ENCODE assay signal across 1 cellular context in the genomic region with DNA sequence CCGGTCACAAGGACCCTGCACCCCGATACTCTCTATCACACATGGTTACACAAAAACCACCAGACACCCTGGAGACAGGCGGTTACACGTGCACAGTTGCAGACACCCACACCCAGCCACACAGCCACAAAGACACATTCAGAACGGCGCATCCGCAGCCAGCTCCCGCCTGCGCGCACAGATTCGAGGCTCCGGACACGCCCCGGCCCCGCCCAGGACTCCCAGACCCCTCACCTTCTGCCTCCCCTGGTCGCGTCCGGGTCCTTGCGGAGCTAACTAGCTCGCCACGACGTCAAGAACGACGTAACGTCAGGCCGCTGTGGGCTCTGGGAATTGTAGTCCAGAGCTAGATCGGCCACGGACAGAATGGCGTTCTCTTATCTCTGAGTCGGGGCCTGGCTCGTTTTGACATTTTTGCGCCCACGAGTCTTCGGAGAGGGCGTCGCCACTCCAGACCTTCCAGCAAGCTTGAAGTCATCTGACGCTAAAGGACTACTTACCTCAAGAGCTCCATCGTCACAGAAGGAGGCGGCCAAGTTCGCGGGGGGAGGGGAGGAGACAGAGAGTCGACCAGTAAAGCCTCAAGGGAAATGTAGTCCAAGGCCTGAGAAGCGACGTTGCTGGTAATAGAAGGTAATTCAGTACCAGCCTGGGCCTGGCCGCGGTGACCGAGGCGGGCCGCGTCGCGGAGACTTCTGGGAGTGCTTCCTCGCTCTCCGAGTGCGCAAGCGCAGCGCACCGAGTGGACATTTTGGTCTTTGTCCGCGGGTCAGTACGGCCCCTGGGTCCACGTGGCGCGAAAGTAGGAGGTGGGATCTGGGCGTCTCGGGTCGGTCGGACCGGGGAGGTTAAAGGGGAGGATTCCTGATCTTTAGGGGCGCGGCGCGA.
TF ChIP-seq lines count a peak whose summit lies in the region.

A gene (plus strand): TSS at position 719 of the 888 bp plus-strand sequence. CDS start 21,335 bp downstream, outside the sequence.
A gene (minus strand): TSS at position 278 of the 888 bp plus-strand sequence. CDS start 12,680 bp downstream, outside the sequence.

TF ChIP-seq in K562, 482 proteins besides CTCF, POLR2A, EP300 and RAD21 (continued from another document and continues in another):
- TF ChIP-seq DPF2 (IDR thresholded peaks at IDR 0.05) = 0 out of 2 replicates have a peak, but pooled peaks have one; percentile 30
- TF ChIP-seq MECOM (CRISPR knock-in tag; IDR thresholded peaks at IDR 0.05) = no peak
- no peak for TF ChIP-seq FIP1L1 (IDR thresholded peaks at IDR 0.05; ENCODE audit: low read depth, low read length, poor library complexity, severe bottlenecking)
- TF ChIP-seq, protein P1, sequence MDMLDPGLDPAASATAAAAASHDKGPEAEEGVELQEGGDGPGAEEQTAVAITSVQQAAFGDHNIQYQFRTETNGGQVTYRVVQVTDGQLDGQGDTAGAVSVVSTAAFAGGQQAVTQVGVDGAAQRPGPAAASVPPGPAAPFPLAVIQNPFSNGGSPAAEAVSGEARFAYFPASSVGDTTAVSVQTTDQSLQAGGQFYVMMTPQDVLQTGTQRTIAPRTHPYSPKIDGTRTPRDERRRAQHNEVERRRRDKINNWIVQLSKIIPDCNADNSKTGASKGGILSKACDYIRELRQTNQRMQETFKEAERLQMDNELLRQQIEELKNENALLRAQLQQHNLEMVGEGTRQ (CRISPR knock-in tag; IDR thresholded peaks at IDR 0.05) = peak; percentile 58
- TF ChIP-seq ZNF134 (CRISPR knock-in tag; conservative IDR thresholded peaks at IDR 0.05) = no peak
- no peak for TF ChIP-seq HDAC8 (tag; IDR thresholded peaks at IDR 0.05)
- peak; percentile 19 for TF ChIP-seq HMGN3 (IDR thresholded peaks at IDR 0.05; ENCODE audit: borderline replicate concordance, extremely low read depth, insufficient read length, low read depth, low read length)
- no peak for TF ChIP-seq ZNF431 (CRISPR knock-in tag; IDR thresholded peaks at IDR 0.05)
- no peak for TF ChIP-seq STAT5A (IDR thresholded peaks at IDR 0.05; ENCODE audit: borderline replicate concordance, low read length)
- TF ChIP-seq SETDB1 (IDR thresholded peaks at IDR 0.05; ENCODE audit: low read length) = no peak
- TF ChIP-seq MTA1 (IDR thresholded peaks at IDR 0.05; ENCODE audit: borderline replicate concordance) = peak; percentile 73
- no peak for TF ChIP-seq ZNF586 (CRISPR knock-in tag; conservative IDR thresholded peaks at IDR 0.05)
- TF ChIP-seq, protein P2, sequence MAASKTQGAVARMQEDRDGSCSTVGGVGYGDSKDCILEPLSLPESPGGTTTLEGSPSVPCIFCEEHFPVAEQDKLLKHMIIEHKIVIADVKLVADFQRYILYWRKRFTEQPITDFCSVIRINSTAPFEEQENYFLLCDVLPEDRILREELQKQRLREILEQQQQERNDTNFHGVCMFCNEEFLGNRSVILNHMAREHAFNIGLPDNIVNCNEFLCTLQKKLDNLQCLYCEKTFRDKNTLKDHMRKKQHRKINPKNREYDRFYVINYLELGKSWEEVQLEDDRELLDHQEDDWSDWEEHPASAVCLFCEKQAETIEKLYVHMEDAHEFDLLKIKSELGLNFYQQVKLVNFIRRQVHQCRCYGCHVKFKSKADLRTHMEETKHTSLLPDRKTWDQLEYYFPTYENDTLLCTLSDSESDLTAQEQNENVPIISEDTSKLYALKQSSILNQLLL (CRISPR knock-in tag; IDR thresholded peaks at IDR 0.05; ENCODE audit: borderline replicate concordance) = no peak
- TF ChIP-seq, protein P3, sequence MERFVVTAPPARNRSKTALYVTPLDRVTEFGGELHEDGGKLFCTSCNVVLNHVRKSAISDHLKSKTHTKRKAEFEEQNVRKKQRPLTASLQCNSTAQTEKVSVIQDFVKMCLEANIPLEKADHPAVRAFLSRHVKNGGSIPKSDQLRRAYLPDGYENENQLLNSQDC (CRISPR knock-in tag; IDR thresholded peaks at IDR 0.05) = no peak
- no peak for TF ChIP-seq SRSF1 (IDR thresholded peaks at IDR 0.05; ENCODE audit: low read depth, low read length)
- TF ChIP-seq, protein P4, sequence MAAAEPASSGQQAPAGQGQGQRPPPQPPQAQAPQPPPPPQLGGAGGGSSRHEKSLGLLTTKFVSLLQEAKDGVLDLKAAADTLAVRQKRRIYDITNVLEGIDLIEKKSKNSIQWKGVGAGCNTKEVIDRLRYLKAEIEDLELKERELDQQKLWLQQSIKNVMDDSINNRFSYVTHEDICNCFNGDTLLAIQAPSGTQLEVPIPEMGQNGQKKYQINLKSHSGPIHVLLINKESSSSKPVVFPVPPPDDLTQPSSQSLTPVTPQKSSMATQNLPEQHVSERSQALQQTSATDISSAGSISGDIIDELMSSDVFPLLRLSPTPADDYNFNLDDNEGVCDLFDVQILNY (CRISPR knock-in tag; IDR thresholded peaks at IDR 0.05) = 0 out of 2 replicates have a peak, but pooled peaks have one; percentile 50
- no peak for TF ChIP-seq KAT8 (IDR thresholded peaks at IDR 0.05; ENCODE audit: low read depth)
- TF ChIP-seq, protein P5, sequence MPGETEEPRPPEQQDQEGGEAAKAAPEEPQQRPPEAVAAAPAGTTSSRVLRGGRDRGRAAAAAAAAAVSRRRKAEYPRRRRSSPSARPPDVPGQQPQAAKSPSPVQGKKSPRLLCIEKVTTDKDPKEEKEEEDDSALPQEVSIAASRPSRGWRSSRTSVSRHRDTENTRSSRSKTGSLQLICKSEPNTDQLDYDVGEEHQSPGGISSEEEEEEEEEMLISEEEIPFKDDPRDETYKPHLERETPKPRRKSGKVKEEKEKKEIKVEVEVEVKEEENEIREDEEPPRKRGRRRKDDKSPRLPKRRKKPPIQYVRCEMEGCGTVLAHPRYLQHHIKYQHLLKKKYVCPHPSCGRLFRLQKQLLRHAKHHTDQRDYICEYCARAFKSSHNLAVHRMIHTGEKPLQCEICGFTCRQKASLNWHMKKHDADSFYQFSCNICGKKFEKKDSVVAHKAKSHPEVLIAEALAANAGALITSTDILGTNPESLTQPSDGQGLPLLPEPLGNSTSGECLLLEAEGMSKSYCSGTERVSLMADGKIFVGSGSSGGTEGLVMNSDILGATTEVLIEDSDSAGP (CRISPR knock-in tag; IDR thresholded peaks at IDR 0.05) = 0 out of 2 replicates have a peak, but pooled peaks have one; percentile 26
- TF ChIP-seq TEAD2 (tag; IDR thresholded peaks at IDR 0.05) = no peak
- TF ChIP-seq HMG20A (CRISPR knock-in tag; conservative IDR thresholded peaks at IDR 0.05) = no peak
- TF ChIP-seq TEAD4 (IDR thresholded peaks at IDR 0.05; ENCODE audit: low read length) = no peak
- TF ChIP-seq TEAD4 (CRISPR knock-in tag; IDR thresholded peaks at IDR 0.05; ENCODE audit: borderline replicate concordance) = no peak
- TF ChIP-seq STAG1 (CRISPR knock-in tag; IDR thresholded peaks at IDR 0.05; ENCODE audit: borderline replicate concordance) = no peak
- peak; percentile 84 for TF ChIP-seq TBP (optimal IDR thresholded peaks at IDR 0.05; ENCODE audit: low read depth, low read length)
- no peak for TF ChIP-seq GATAD2B (IDR thresholded peaks at IDR 0.05; ENCODE audit: borderline replicate concordance)
- TF ChIP-seq, protein P6, sequence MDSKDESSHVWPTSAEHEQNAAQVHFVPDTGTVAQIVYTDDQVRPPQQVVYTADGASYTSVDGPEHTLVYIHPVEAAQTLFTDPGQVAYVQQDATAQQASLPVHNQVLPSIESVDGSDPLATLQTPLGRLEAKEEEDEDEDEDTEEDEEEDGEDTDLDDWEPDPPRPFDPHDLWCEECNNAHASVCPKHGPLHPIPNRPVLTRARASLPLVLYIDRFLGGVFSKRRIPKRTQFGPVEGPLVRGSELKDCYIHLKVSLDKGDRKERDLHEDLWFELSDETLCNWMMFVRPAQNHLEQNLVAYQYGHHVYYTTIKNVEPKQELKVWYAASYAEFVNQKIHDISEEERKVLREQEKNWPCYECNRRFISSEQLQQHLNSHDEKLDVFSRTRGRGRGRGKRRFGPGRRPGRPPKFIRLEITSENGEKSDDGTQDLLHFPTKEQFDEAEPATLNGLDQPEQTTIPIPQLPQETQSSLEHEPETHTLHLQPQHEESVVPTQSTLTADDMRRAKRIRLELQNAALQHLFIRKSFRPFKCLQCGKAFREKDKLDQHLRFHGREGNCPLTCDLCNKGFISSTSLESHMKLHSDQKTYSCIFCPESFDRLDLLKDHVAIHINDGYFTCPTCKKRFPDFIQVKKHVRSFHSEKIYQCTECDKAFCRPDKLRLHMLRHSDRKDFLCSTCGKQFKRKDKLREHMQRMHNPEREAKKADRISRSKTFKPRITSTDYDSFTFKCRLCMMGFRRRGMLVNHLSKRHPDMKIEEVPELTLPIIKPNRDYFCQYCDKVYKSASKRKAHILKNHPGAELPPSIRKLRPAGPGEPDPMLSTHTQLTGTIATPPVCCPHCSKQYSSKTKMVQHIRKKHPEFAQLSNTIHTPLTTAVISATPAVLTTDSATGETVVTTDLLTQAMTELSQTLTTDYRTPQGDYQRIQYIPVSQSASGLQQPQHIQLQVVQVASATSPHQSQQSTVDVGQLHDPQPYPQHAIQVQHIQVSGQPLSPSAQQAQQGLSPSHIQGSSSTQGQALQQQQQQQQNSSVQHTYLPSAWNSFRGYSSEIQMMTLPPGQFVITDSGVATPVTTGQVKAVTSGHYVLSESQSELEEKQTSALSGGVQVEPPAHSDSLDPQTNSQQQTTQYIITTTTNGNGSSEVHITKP (IDR thresholded peaks at IDR 0.05; ENCODE audit: partially characterized antibody) = peak; percentile 90
- no peak; a peak in 2 of 4 replicates for TF ChIP-seq SRF (CRISPR knock-in tag; IDR thresholded peaks at IDR 0.05)
- TF ChIP-seq, protein P7, sequence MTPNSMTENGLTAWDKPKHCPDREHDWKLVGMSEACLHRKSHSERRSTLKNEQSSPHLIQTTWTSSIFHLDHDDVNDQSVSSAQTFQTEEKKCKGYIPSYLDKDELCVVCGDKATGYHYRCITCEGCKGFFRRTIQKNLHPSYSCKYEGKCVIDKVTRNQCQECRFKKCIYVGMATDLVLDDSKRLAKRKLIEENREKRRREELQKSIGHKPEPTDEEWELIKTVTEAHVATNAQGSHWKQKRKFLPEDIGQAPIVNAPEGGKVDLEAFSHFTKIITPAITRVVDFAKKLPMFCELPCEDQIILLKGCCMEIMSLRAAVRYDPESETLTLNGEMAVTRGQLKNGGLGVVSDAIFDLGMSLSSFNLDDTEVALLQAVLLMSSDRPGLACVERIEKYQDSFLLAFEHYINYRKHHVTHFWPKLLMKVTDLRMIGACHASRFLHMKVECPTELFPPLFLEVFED (CRISPR knock-in tag; conservative IDR thresholded peaks at IDR 0.05) = no peak
- no peak for TF ChIP-seq NFIX (CRISPR knock-in tag; IDR thresholded peaks at IDR 0.05; ENCODE audit: low read depth)
- no peak for TF ChIP-seq STAT5B (CRISPR knock-in tag; IDR thresholded peaks at IDR 0.05)
- no peak for TF ChIP-seq RNF2 (IDR thresholded peaks at IDR 0.05)
- TF ChIP-seq MED1 (CRISPR knock-in tag; IDR thresholded peaks at IDR 0.05; ENCODE audit: borderline replicate concordance) = no peak
- no peak for TF ChIP-seq CREBBP (IDR thresholded peaks at IDR 0.05; ENCODE audit: low read depth, low read length)
- TF ChIP-seq CREB1 (IDR thresholded peaks at IDR 0.05) = peak; percentile 94
- peak; percentile 93 for TF ChIP-seq CREB1 (CRISPR knock-in tag; IDR thresholded peaks at IDR 0.05)
- TF ChIP-seq DMBX1 (CRISPR knock-in tag; IDR thresholded peaks at IDR 0.05; ENCODE audit: borderline replicate concordance) = no peak; the same call in 1 of the 2 replicates
- TF ChIP-seq, protein P8, sequence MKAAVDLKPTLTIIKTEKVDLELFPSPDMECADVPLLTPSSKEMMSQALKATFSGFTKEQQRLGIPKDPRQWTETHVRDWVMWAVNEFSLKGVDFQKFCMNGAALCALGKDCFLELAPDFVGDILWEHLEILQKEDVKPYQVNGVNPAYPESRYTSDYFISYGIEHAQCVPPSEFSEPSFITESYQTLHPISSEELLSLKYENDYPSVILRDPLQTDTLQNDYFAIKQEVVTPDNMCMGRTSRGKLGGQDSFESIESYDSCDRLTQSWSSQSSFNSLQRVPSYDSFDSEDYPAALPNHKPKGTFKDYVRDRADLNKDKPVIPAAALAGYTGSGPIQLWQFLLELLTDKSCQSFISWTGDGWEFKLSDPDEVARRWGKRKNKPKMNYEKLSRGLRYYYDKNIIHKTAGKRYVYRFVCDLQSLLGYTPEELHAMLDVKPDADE (conservative IDR thresholded peaks at IDR 0.05; ENCODE audit: control insufficient read depth, low read depth, low read length) = peak; percentile 87
- TF ChIP-seq, protein P9, sequence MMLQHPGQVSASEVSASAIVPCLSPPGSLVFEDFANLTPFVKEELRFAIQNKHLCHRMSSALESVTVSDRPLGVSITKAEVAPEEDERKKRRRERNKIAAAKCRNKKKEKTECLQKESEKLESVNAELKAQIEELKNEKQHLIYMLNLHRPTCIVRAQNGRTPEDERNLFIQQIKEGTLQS (IDR thresholded peaks at IDR 0.05) = no peak; the same call in 1 of the 2 replicates
- TF ChIP-seq, protein P9 (CRISPR knock-in tag; conservative IDR thresholded peaks at IDR 0.05) = no peak
- TF ChIP-seq SMARCE1 (IDR thresholded peaks at IDR 0.05) = no peak
- no peak for TF ChIP-seq PHTF2 (CRISPR knock-in tag; IDR thresholded peaks at IDR 0.05)
- TF ChIP-seq ARNT (IDR thresholded peaks at IDR 0.05) = no peak; a peak in 1 of 4 replicates
- TF ChIP-seq ZKSCAN3 (CRISPR knock-in tag; IDR thresholded peaks at IDR 0.05) = no peak
- no peak for TF ChIP-seq ZNF24 (IDR thresholded peaks at IDR 0.05)
- TF ChIP-seq, protein P10, sequence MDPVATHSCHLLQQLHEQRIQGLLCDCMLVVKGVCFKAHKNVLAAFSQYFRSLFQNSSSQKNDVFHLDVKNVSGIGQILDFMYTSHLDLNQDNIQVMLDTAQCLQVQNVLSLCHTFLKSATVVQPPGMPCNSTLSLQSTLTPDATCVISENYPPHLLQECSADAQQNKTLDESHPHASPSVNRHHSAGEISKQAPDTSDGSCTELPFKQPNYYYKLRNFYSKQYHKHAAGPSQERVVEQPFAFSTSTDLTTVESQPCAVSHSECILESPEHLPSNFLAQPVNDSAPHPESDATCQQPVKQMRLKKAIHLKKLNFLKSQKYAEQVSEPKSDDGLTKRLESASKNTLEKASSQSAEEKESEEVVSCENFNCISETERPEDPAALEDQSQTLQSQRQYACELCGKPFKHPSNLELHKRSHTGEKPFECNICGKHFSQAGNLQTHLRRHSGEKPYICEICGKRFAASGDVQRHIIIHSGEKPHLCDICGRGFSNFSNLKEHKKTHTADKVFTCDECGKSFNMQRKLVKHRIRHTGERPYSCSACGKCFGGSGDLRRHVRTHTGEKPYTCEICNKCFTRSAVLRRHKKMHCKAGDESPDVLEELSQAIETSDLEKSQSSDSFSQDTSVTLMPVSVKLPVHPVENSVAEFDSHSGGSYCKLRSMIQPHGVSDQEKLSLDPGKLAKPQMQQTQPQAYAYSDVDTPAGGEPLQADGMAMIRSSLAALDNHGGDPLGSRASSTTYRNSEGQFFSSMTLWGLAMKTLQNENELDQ (CRISPR knock-in tag; IDR thresholded peaks at IDR 0.05; ENCODE audit: borderline replicate concordance) = no peak
- TF ChIP-seq NFE2 (IDR thresholded peaks at IDR 0.05; ENCODE audit: low read depth) = no peak
- TF ChIP-seq, protein P11, sequence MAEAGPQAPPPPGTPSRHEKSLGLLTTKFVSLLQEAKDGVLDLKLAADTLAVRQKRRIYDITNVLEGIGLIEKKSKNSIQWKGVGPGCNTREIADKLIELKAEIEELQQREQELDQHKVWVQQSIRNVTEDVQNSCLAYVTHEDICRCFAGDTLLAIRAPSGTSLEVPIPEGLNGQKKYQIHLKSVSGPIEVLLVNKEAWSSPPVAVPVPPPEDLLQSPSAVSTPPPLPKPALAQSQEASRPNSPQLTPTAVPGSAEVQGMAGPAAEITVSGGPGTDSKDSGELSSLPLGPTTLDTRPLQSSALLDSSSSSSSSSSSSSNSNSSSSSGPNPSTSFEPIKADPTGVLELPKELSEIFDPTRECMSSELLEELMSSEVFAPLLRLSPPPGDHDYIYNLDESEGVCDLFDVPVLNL (CRISPR knock-in tag; IDR thresholded peaks at IDR 0.05; ENCODE audit: low read depth) = no peak
- TF ChIP-seq PHF8 (IDR thresholded peaks at IDR 0.05; ENCODE audit: borderline replicate concordance, low read length) = peak; percentile 84; the same call in 1 of the 2 replicates
